ENCODE assay signal across 1 cellular context in genomic region chr17:73064084-73064938, GRCh38.
TF ChIP-seq lines count a peak whose summit lies in the region.

No MANE protein-coding gene starts in this region.

TF ChIP-seq in K562, 482 proteins besides CTCF, POLR2A, EP300 and RAD21 (continued from another document):
- no peak for TF ChIP-seq ZNF165 (CRISPR knock-in tag; IDR thresholded peaks at IDR 0.05; ENCODE audit: borderline replicate concordance)
- TF ChIP-seq SMAD2 (IDR thresholded peaks at IDR 0.05; ENCODE audit: low read depth, low read length): no peak
- no peak for TF ChIP-seq ZNF696 (CRISPR knock-in tag; conservative IDR thresholded peaks at IDR 0.05)
- TF ChIP-seq C11orf30 (IDR thresholded peaks at IDR 0.05; ENCODE audit: low read depth): peak; percentile 38; the same call in 1 of the 2 replicates
- no peak for TF ChIP-seq TRIM24 (IDR thresholded peaks at IDR 0.05)
- no peak for TF ChIP-seq KAT7 (CRISPR knock-in tag; IDR thresholded peaks at IDR 0.05; ENCODE audit: borderline replicate concordance)
- TF ChIP-seq NFIC (IDR thresholded peaks at IDR 0.05): peak; percentile 86
- TF ChIP-seq MTA2 (IDR thresholded peaks at IDR 0.05; ENCODE audit: low read depth): no peak
- TF ChIP-seq, protein P1, sequence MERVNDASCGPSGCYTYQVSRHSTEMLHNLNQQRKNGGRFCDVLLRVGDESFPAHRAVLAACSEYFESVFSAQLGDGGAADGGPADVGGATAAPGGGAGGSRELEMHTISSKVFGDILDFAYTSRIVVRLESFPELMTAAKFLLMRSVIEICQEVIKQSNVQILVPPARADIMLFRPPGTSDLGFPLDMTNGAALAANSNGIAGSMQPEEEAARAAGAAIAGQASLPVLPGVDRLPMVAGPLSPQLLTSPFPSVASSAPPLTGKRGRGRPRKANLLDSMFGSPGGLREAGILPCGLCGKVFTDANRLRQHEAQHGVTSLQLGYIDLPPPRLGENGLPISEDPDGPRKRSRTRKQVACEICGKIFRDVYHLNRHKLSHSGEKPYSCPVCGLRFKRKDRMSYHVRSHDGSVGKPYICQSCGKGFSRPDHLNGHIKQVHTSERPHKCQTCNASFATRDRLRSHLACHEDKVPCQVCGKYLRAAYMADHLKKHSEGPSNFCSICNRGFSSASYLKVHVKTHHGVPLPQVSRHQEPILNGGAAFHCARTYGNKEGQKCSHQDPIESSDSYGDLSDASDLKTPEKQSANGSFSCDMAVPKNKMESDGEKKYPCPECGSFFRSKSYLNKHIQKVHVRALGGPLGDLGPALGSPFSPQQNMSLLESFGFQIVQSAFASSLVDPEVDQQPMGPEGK (CRISPR knock-in tag; IDR thresholded peaks at IDR 0.05; ENCODE audit: borderline replicate concordance): no peak
- TF ChIP-seq NFATC3 (IDR thresholded peaks at IDR 0.05): no peak
- peak; percentile 56; the same call in 1 of the 2 replicates for TF ChIP-seq NFE2 (IDR thresholded peaks at IDR 0.05; ENCODE audit: low read depth)
- TF ChIP-seq SRSF7 (optimal IDR thresholded peaks at IDR 0.05; ENCODE audit: low read depth, low read length): no peak
- TF ChIP-seq RCOR1 (IDR thresholded peaks at IDR 0.05; ENCODE audit: borderline replicate concordance in 1 of 2, low read depth in 2 of 2, low read length in 2 of 2): no peak
